10 cellular contexts compared by ENCODE assay signal in genomic region chr9:123225995-123226394, GRCh38. TPM values are rescaled to one million over a fixed set of nuclear protein-coding genes. Genes with fewer than 3 reads are reported as not detected.
A peak's percentile ranks its signal among the peaks of the same experiment; 100 is the strongest.
DNase-seq lines count a peak whose midpoint lies in the region; ATAC-seq and TF ChIP-seq lines count a peak whose summit lies in the region.
"Had no signal": no experiment of that assay in that cellular context is flagged by ENCODE, and none has a peak within 500 bp of the region (broad histone marks: within the 10 kb centered on the region; RNA-seq: fewer than 3 reads in every experiment).

No MANE protein-coding gene starts in this region.

- peak in 1 of 3 donors; percentile 7 for DNase-seq in CD4-positive, CD25-positive, alpha-beta regulatory T cell
- DNase-seq in GM23248: peak; percentile 29
- peak; percentile 43 for DNase-seq in epithelial cell of esophagus (ENCODE audit: low read depth)
- DNase-seq in cerebellar cortex (ENCODE audit: low spot score): no peak
- no peak for DNase-seq in T-helper 9 cell
- DNase-seq in thyroid gland: no peak
- no peak for DNase-seq in NK-92 (lab: John Stamatoyannopoulos, UW; ENCODE audit: unreplicated experiment)

- peaks cover 13% of the 10 kb centered on the region for H3K36me3 Mint-ChIP-seq in CD4-positive, CD25-positive, alpha-beta regulatory T cell

- no peak overlapping the region for H3K4me3 ChIP-seq in CD4-positive, CD25-positive, alpha-beta regulatory T cell (ENCODE audit: low read depth, low read length)
- no peak overlapping the region for H3K4me3 ChIP-seq in GM23248
- H3K4me3 ChIP-seq in epithelial cell of esophagus (ENCODE audit: low read length): no peak overlapping the region
- H3K4me3 ChIP-seq in thyroid gland (replicated peaks in 1 of 3): no peak overlapping the region
- H3K4me3 ChIP-seq: suprapubic skin had no signal

- intact Hi-C loops in thyroid gland (cut with DNase I): no loop called here

- ATAC-seq in CD4-positive, CD25-positive, alpha-beta regulatory T cell (ENCODE audit: low read depth in 2 of 2): no peak
- peak; percentile 27; the same call in 1 of the 3 replicates for ATAC-seq in SK-N-SH treated with all-trans-retinoic acid at 6 μM for 48 hours

- no peaks in the 10 kb centered on the region for H3K9me3 Mint-ChIP-seq in CD4-positive, CD25-positive, alpha-beta regulatory T cell

- WGBS in GM23248 (ENCODE audit: low coverage in 1 of 2, low lambda C conversion rate in 2 of 2, missing lambda C conversion rate in 2 of 2), 2 experiments: 53 to 61% methylated on average over 4 of the region's 4 CpGs
- 90 to 96% methylated on average over 4 of the region's 4 CpGs for WGBS in thyroid gland, 2 donors

- in situ Hi-C loops in GM23248 (cut with MboI): no loop called here

- H3K27ac ChIP-seq in CD4-positive, CD25-positive, alpha-beta regulatory T cell (ENCODE audit: insufficient read depth, low read length, poor library complexity, severe bottlenecking): no peak overlapping the region
- H3K27ac ChIP-seq in GM23248: no peak overlapping the region
- H3K27ac ChIP-seq in thyroid gland: no peak overlapping the region
- H3K27ac ChIP-seq: neutrophil, suprapubic skin had no signal

- no peaks in the 10 kb centered on the region for H3K27me3 ChIP-seq in CD4-positive, CD25-positive, alpha-beta regulatory T cell (ENCODE audit: control insufficient read depth, insufficient read depth, low read length)
- H3K27me3 ChIP-seq in GM23248 (replicated peaks; ENCODE audit: insufficient read depth) (no peaks in the 10 kb centered on the region), thyroid gland (no peaks in the 10 kb centered on the region)
- H3K27me3 ChIP-seq: neutrophil, suprapubic skin had no signal

- peak overlapping the region; percentile 48 to 62 (median 53) for H3K27ac Mint-ChIP-seq in CD4-positive, CD25-positive, alpha-beta regulatory T cell

- no peaks in the 10 kb centered on the region for H3K27me3 Mint-ChIP-seq in CD4-positive, CD25-positive, alpha-beta regulatory T cell

- no peaks in the 10 kb centered on the region for H3K79me2 ChIP-seq in GM23248 (ENCODE audit: insufficient read depth)

- no peak for TF ChIP-seq CTCF in epithelial cell of esophagus (IDR thresholded peaks at IDR 0.05; ENCODE audit: insufficient read depth, low read depth, low read length, missing control alignments)
- TF ChIP-seq CTCF in thyroid gland (IDR thresholded peaks at IDR 0.05): no peak

- H3K4me3 Mint-ChIP-seq in CD4-positive, CD25-positive, alpha-beta regulatory T cell: no peak overlapping the region

- no peak overlapping the region for H2AFZ ChIP-seq in GM23248

- peaks cover 15% of the 10 kb centered on the region; the same call in 1 of the 2 replicates for H3F3A ChIP-seq in GM23248 (ENCODE audit: insufficient read depth)

- no peak for TF ChIP-seq POLR2A in thyroid gland (IDR thresholded peaks at IDR 0.05)

- H3K9ac ChIP-seq in GM23248: no peak overlapping the region

- H3K9me2 ChIP-seq in GM23248 (ENCODE audit: insufficient read depth): no peaks in the 10 kb centered on the region

- peaks cover 14 to 25% (median 18%) of the 10 kb centered on the region in 4 donors for H3K4me1 Mint-ChIP-seq in CD4-positive, CD25-positive, alpha-beta regulatory T cell

- no peaks in the 10 kb centered on the region for H3K9me3 ChIP-seq in CD4-positive, CD25-positive, alpha-beta regulatory T cell (ENCODE audit: control insufficient read depth in 2 of 2, low read length in 2 of 2)
- H3K9me3 ChIP-seq in GM23248 (ENCODE audit: low read depth) (no peaks in the 10 kb centered on the region), thyroid gland (no peaks in the 10 kb centered on the region)
- H3K9me3 ChIP-seq: neutrophil, suprapubic skin had no signal

- H3K4me1 ChIP-seq in CD4-positive, CD25-positive, alpha-beta regulatory T cell (ENCODE audit: control insufficient read depth, insufficient read depth, low read length, poor library complexity, severe bottlenecking): peaks cover 10% of the 10 kb centered on the region
- H3K4me1 ChIP-seq in GM23248 (ENCODE audit: insufficient read depth): no peaks in the 10 kb centered on the region
- H3K4me1 ChIP-seq in thyroid gland: no peaks in the 10 kb centered on the region

- H3K36me3 ChIP-seq in CD4-positive, CD25-positive, alpha-beta regulatory T cell (ENCODE audit: control insufficient read depth, insufficient read depth, low read length): no peaks in the 10 kb centered on the region
- H3K36me3 ChIP-seq in GM23248 (ENCODE audit: low read depth) (no peaks in the 10 kb centered on the region), thyroid gland (no peaks in the 10 kb centered on the region)
- H3K36me3 ChIP-seq: neutrophil, suprapubic skin had no signal

- H3K4me2 ChIP-seq in GM23248 (ENCODE audit: unreplicated experiment): no peak overlapping the region

- no peaks in the 10 kb centered on the region for H4K20me1 ChIP-seq in GM23248 (ENCODE audit: insufficient read depth)

TF ChIP-seq in SK-N-SH treated with all-trans-retinoic acid at 6 μM for 48 hours, 23 proteins besides CTCF, POLR2A, EP300 and RAD21:
- TF ChIP-seq ZNF8 (CRISPR knock-in tag; IDR thresholded peaks at IDR 0.05) (peak; percentile 56; the same call in 1 of the 2 replicates), SNAI2 (CRISPR knock-in tag; IDR thresholded peaks at IDR 0.05) (no peak)

RNA-seq across cellular contexts. Expression of gene STRBP, which starts 42.4 kb away (rescaled TPM):
- 16.8 TPM for total RNA-seq in CD4-positive, CD25-positive, alpha-beta regulatory T cell
- 10 to 100 TPM; 14.9 to 18.2 (median 15.2) TPM for polyA plus RNA-seq in CD4-positive, CD25-positive, alpha-beta regulatory T cell
- total RNA-seq in GM23248 (2014; rRNA removed; shearing (Covaris generic)): 0.51 and 2.5 TPM in 2 replicates
- polyA plus RNA-seq in GM23248 (2016; fragmentation: Nextera tagmentation; extraction: Ambion mirVana): 1.1 and 1.4 TPM in 2 replicates
- total RNA-seq in thyroid gland: 10 to 100 TPM; 29.3 to 52.2 (median 43.9) TPM

Comparison
In these comparisons a context has a peak if more than half of its experiments do, and no peak if none do; other contexts are left out.
1. DNase-seq: peak in GM23248 (single experiment) and epithelial cell of esophagus (single experiment); none in cerebellar cortex (single experiment), T-helper 9 cell (single experiment), thyroid gland (0 of 2) and NK-92 (single experiment).